8 cellular contexts compared by ENCODE assay signal in genomic region chr19:4059493-4059880, GRCh38. TPM values are rescaled to one million over a fixed set of nuclear protein-coding genes. Genes with fewer than 3 reads are reported as not detected.
DNase-seq lines count a peak whose midpoint lies in the region; ATAC-seq and TF ChIP-seq lines count a peak whose summit lies in the region.

No MANE protein-coding gene starts in this region.

- H4K20me1 ChIP-seq in smooth muscle cell (ENCODE audit: low read depth), result peaks cover 98% of the 10 kb centered on the region

- peaks cover 17% of the 10 kb centered on the region for H3K4me1 ChIP-seq in smooth muscle cell (ENCODE audit: low read depth)

- H3K9me3 Mint-ChIP-seq in activated CD8-positive, alpha-beta T cell treated with anti-CD3 and anti-CD28 coated beads for 36 hours, result no peaks in the 10 kb centered on the region
- peaks cover 10% of the 10 kb centered on the region for H3K9me3 Mint-ChIP-seq in glutamatergic neuron (ENCODE audit: unreplicated experiment)

- peak overlapping the region; percentile 73 for H3K4me3 Mint-ChIP-seq in activated CD8-positive, alpha-beta T cell treated with anti-CD3 and anti-CD28 coated beads for 36 hours
- peak overlapping the region; percentile 30 for H3K4me3 Mint-ChIP-seq in glutamatergic neuron (ENCODE audit: unreplicated experiment)

- H3K27ac Mint-ChIP-seq in activated CD8-positive, alpha-beta T cell treated with anti-CD3 and anti-CD28 coated beads for 36 hours, result peak overlapping the region; percentile 90
- H3K27ac Mint-ChIP-seq in glutamatergic neuron (ENCODE audit: unreplicated experiment), result peak overlapping the region; percentile 92

- H3K27me3 Mint-ChIP-seq in activated CD8-positive, alpha-beta T cell treated with anti-CD3 and anti-CD28 coated beads for 36 hours, result no peaks in the 10 kb centered on the region
- peaks cover 12% of the 10 kb centered on the region for H3K27me3 Mint-ChIP-seq in glutamatergic neuron (ENCODE audit: unreplicated experiment)

- H3K36me3 Mint-ChIP-seq in activated CD8-positive, alpha-beta T cell treated with anti-CD3 and anti-CD28 coated beads for 36 hours (ENCODE audit: low read depth), result peaks cover 33% of the 10 kb centered on the region
- H3K36me3 Mint-ChIP-seq in glutamatergic neuron (ENCODE audit: unreplicated experiment), result no peaks in the 10 kb centered on the region

- no peaks in the 10 kb centered on the region for H3K9me3 ChIP-seq in smooth muscle cell (replicated peaks; ENCODE audit: low read depth)

- CTCF ChIA-PET in activated CD8-positive, alpha-beta T cell treated with anti-CD3 and anti-CD28 coated beads for 36 hours (lab: Charles Lee), result no interaction called here

- peaks cover 5% of the 10 kb centered on the region for H3F3A ChIP-seq in smooth muscle cell (ENCODE audit: low read depth)

- peak overlapping the region; percentile 73 for H3K9ac ChIP-seq in smooth muscle cell (ENCODE audit: low read depth)

- intact Hi-C loops in activated CD8-positive, alpha-beta T cell treated with anti-CD3 and anti-CD28 coated beads for 36 hours (cut with micrococcal nuclease), result no loop called here

- peaks cover 47% of the 10 kb centered on the region for H3K4me1 Mint-ChIP-seq in activated CD8-positive, alpha-beta T cell treated with anti-CD3 and anti-CD28 coated beads for 36 hours (ENCODE audit: low read depth)
- H3K4me1 Mint-ChIP-seq in glutamatergic neuron (ENCODE audit: low read depth, unreplicated experiment), result peaks cover 5% of the 10 kb centered on the region

- TF ChIP-seq CTCF in GM12875 (IDR thresholded peaks at IDR 0.05; ENCODE audit: borderline replicate concordance, insufficient read depth, low read depth, low read length) (no peak), glutamatergic neuron (IDR thresholded peaks at IDR 0.05; ENCODE audit: partially characterized antibody, unreplicated experiment) (no peak), smooth muscle cell (IDR thresholded peaks at IDR 0.05; ENCODE audit: borderline replicate concordance, insufficient read depth, poor library complexity, severe bottlenecking) (no peak)
- TF ChIP-seq CTCF in activated CD8-positive, alpha-beta T cell treated with anti-CD3 and anti-CD28 coated beads for 36 hours (IDR thresholded peaks at IDR 0.05), result no peak

- H3K27ac ChIP-seq in smooth muscle cell (ENCODE audit: low read depth), result peak overlapping the region; percentile 93

- ATAC-seq in activated CD8-positive, alpha-beta T cell treated with anti-CD3 and anti-CD28 coated beads for 36 hours, result no peak
- ATAC-seq in GM19351 (IDR thresholded peaks at IDR 0.05; ENCODE audit: unreplicated experiment), result no peak

- DNase-seq in activated CD8-positive, alpha-beta T cell treated with anti-CD3 and anti-CD28 coated beads for 36 hours, result no peak
- DNase-seq in glutamatergic neuron (peak; percentile 60), smooth muscle cell (lab: John Stamatoyannopoulos, UW; ENCODE audit: unreplicated experiment) (no peak), G401 (ENCODE audit: low spot score) (no peak), dermis blood vessel endothelial cell (no peak), OCI-M2 (lab: John Stamatoyannopoulos, UW; ENCODE audit: unreplicated experiment) (no peak)

- H3K4me3 ChIP-seq in GM12875 (ENCODE audit: low read depth, low read length), result peak overlapping the region; percentile 35
- no peak overlapping the region for H3K4me3 ChIP-seq in smooth muscle cell

- WGBS in smooth muscle cell (ENCODE audit: low lambda C conversion rate), result 76% methylated on average over 16 of the region's 17 CpGs

- POLR2A ChIA-PET in activated CD8-positive, alpha-beta T cell treated with anti-CD3 and anti-CD28 coated beads for 36 hours (lab: Charles Lee), result interaction anchor here (0.8 to 2.6 kb wide), 2 partner anchors 11 to 14 kb away, joined by 4 to 5 read pairs; no protein-coding TSS in a partner anchor

- no peaks in the 10 kb centered on the region for H3K36me3 ChIP-seq in smooth muscle cell (ENCODE audit: low read depth)

- peaks cover 100% of the 10 kb centered on the region for H3K79me2 ChIP-seq in smooth muscle cell (ENCODE audit: low read depth)

- H3K27me3 ChIP-seq in smooth muscle cell (ENCODE audit: low read depth), result no peaks in the 10 kb centered on the region

- H2AFZ ChIP-seq in smooth muscle cell (ENCODE audit: low read depth), result no peak overlapping the region

- in situ Hi-C loops in G401 (cut with HindIII; ENCODE audit: low sequenced_read_pairs), result no loop called here

- peak overlapping the region; percentile 79 for H3K4me2 ChIP-seq in smooth muscle cell

RNA-seq across cellular contexts. Expression of gene ZBTB7A, which starts 7.2 kb away (rescaled TPM):
- total RNA-seq in activated CD8-positive, alpha-beta T cell treated with anti-CD3 and anti-CD28 coated beads for 36 hours, result 10 to 100 TPM; 46.6 TPM
- total RNA-seq in glutamatergic neuron (ENCODE audit: unreplicated experiment) (21.8 TPM), smooth muscle cell (13.3 and 16.1 TPM in 2 replicates), dermis blood vessel endothelial cell (17.4 and 30.3 TPM in 2 replicates)
- 36.0 and 53.4 TPM in 2 replicates for polyA plus RNA-seq in smooth muscle cell
- total RNA-seq in G401 (2014; rRNA removed; shearing (Covaris generic)), result 12.8 and 13.3 TPM in 2 replicates

RNA-seq across cellular contexts. Expression of gene PIAS4, which starts 52.0 kb away (rescaled TPM):
- 10 to 100 TPM; 22.2 TPM for total RNA-seq in activated CD8-positive, alpha-beta T cell treated with anti-CD3 and anti-CD28 coated beads for 36 hours
- total RNA-seq in glutamatergic neuron (ENCODE audit: unreplicated experiment), result 95.8 TPM
- 15.6 and 17.3 TPM in 2 replicates for total RNA-seq in smooth muscle cell
- polyA plus RNA-seq in smooth muscle cell, result 8.1 and 14.0 TPM in 2 replicates
- 24.7 and 45.7 TPM in 2 replicates for total RNA-seq in G401 (2014; rRNA removed; shearing (Covaris generic))
- total RNA-seq in dermis blood vessel endothelial cell, result 22.0 and 27.2 TPM in 2 replicates
